15 cellular contexts compared by ENCODE assay signal in the genomic region with DNA sequence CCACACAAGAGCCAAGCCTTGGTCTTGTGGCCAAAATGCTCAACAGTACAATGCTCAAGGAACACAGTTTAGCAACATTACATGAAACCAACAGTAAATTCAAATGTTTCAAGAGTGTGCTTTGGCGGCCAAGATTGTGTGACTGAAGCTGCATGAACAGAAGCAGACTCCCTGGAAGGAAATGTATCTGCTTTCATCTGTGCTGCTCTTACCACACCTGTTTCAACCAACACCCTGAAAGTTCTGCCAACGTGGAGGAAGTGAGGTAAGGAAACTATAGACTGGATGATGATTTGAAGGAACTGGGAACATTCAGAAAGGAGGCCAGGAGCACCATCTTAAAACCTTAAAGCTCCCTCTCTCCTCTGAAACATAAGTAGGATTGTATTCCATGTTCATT. TPM values are rescaled to one million over a fixed set of nuclear protein-coding genes. Genes with fewer than 3 reads are reported as not detected.
DNase-seq lines count a peak whose midpoint lies in the region; ATAC-seq, FAIRE-seq and TF ChIP-seq lines count a peak whose summit lies in the region.
"Had no signal": no experiment of that assay in that cellular context is flagged by ENCODE, and none has a peak within 500 bp of the region (broad histone marks: within the 10 kb centered on the region; RNA-seq: fewer than 3 reads in every experiment).

No MANE protein-coding gene starts in this region.

- no peaks in the 10 kb centered on the region; the same call in 2 of the 3 replicates for H3K9me3 ChIP-seq in GM12878 (replicated peaks; ENCODE audit: control insufficient read depth, insufficient read depth, low read length)
- H3K9me3 ChIP-seq: lower lobe of right lung, prostate gland, thoracic aorta had no signal

- RAD21 ChIA-PET in GM12878 (lab: Charles Lee; ENCODE audit: unreplicated experiment), result interaction anchor here (1.5 kb wide), 1 partner anchor 43 kb away, joined by 4 read pairs; no protein-coding TSS in a partner anchor

- no peaks in the 10 kb centered on the region for H3K27me3 ChIP-seq in GM12878 (replicated peaks in 1 of 2; ENCODE audit: control insufficient read depth in 2 of 2, insufficient read depth in 2 of 2, low read length in 1 of 2)

- POLR2A ChIA-PET in GM12878 (lab: Charles Lee), result interaction anchor here (1.1 kb wide), 1 partner anchor 12 kb away, joined by 3 read pairs; no protein-coding TSS in a partner anchor

- H3K27ac ChIP-seq in GM12878 (ENCODE audit: control insufficient read depth, insufficient read depth), result peak overlapping the region; percentile 56
- H3K27ac ChIP-seq: lower lobe of right lung, prostate gland, thoracic aorta had no signal

- H3K79me2 ChIP-seq in GM12878 (ENCODE audit: control insufficient read depth, insufficient read depth, low read length), result peaks cover 34% of the 10 kb centered on the region

- DNase-seq in GM12878 (ENCODE audit: low read depth, low spot score) (peak; percentile 56), NOMO-1 treated with DMSO at 0.1 percent for 48 hours (lab: John Stamatoyannopoulos, UW; ENCODE audit: unreplicated experiment) (no peak), MV-4-11 (lab: John Stamatoyannopoulos, UW) (no peak), kidney glomerular epithelial cell (lab: John Stamatoyannopoulos, UW) (no peak)
- DNase-seq: DMS53; effector CD8-positive, alpha-beta T cell; H7; lower lobe of right lung; naive B cell had no signal

- TF ChIP-seq CTCF in GM12878 (IDR thresholded peaks at IDR 0.05 in 2 of 3, conservative IDR thresholded peaks at IDR 0.05 in 1 of 3; ENCODE audit: control insufficient read depth in 2 of 3, extremely low read depth in 1 of 3, insufficient read depth in 1 of 3, low read depth in 3 of 3, low read length in 3 of 3), result no peak

- SMC1A ChIA-PET in GM12878 (lab: Charles Lee; ENCODE audit: uncharacterized antibody, unreplicated experiment), result interaction anchor here (0.6 to 6.0 kb wide), 5 partner anchors 8 to 53 kb away, joined by 3 to 24 read pairs (median 4); no protein-coding TSS in a partner anchor

- H3K4me1 ChIP-seq in GM12878 (ENCODE audit: control insufficient read depth, insufficient read depth, low read length), result peaks cover 38% of the 10 kb centered on the region
- H3K4me1 ChIP-seq: prostate gland had no signal

- no peak overlapping the region for H3K9ac ChIP-seq in GM12878 (ENCODE audit: control insufficient read depth, insufficient read depth, low read length)

- no TSS peak for BruUV-seq in GM12878 (replicated peaks; lab: Mats Ljungman, UMichigan)

- FAIRE-seq in GM12878 (lab: Jason Lieb, UNC), result no peak

- H3K4me2 ChIP-seq in GM12878 (ENCODE audit: control insufficient read depth, insufficient read depth), result peak overlapping the region; percentile 53

- H4K20me1 ChIP-seq in GM12878 (ENCODE audit: control insufficient read depth, insufficient read depth), result no peaks in the 10 kb centered on the region

- no peak overlapping the region for H3K4me3 ChIP-seq in GM12878
- H3K4me3 ChIP-seq: lower lobe of right lung, prostate gland, thoracic aorta had no signal

- CTCF ChIA-PET in GM12878 (lab: Yijun Ruan, JAX), result no interaction called here

- no peak for TF ChIP-seq RAD21 in GM12878 (IDR thresholded peaks at IDR 0.05; ENCODE audit: insufficient read depth, low read depth, low read length)

- intact Hi-C loops in GM12878 (cut with micrococcal nuclease; ENCODE audit: unreplicated experiment), result no loop called here

- no peak for TF ChIP-seq POLR2A in GM12878 (IDR thresholded peaks at IDR 0.05; ENCODE audit: low read depth, low read length)

- no peaks in the 10 kb centered on the region for H3K36me3 ChIP-seq in GM12878 (ENCODE audit: control insufficient read depth in 2 of 2, insufficient read depth in 2 of 2, low read length in 1 of 2)
- H3K36me3 ChIP-seq: lower lobe of right lung, prostate gland, thoracic aorta had no signal

- no peak for TF ChIP-seq EP300 in GM12878 (IDR thresholded peaks at IDR 0.05; ENCODE audit: borderline replicate concordance in 1 of 2, control insufficient read depth in 1 of 2, low read depth in 2 of 2, low read length in 2 of 2)

- 3% methylated on average over 2 of the region's 2 CpGs for WGBS in GM12878 (ENCODE audit: insufficient coverage, insufficient replicate concordance, low lambda C conversion rate, missing lambda C conversion rate)

- in situ Hi-C loops in GM12878 (cut with MboI), result no loop called here

- ATAC-seq in GM18502 (IDR thresholded peaks at IDR 0.05; ENCODE audit: poor library complexity, unreplicated experiment) (peak; percentile 57), GM19452 (IDR thresholded peaks at IDR 0.05; ENCODE audit: unreplicated experiment) (peak; percentile 35), HG03095 (IDR thresholded peaks at IDR 0.05; ENCODE audit: unreplicated experiment) (peak; percentile 37), GM12878 (peak; percentile 59), HG02970 (IDR thresholded peaks at IDR 0.05; ENCODE audit: low FRiP score, unreplicated experiment) (no peak)
- ATAC-seq: lower lobe of right lung had no signal

- H2AFZ ChIP-seq in GM12878 (ENCODE audit: control insufficient read depth, low read depth, low read length), result no peak overlapping the region

TF ChIP-seq in GM12878, 131 proteins besides CTCF, POLR2A, EP300 and RAD21 (continues in another document):
- TF ChIP-seq, protein P1, sequence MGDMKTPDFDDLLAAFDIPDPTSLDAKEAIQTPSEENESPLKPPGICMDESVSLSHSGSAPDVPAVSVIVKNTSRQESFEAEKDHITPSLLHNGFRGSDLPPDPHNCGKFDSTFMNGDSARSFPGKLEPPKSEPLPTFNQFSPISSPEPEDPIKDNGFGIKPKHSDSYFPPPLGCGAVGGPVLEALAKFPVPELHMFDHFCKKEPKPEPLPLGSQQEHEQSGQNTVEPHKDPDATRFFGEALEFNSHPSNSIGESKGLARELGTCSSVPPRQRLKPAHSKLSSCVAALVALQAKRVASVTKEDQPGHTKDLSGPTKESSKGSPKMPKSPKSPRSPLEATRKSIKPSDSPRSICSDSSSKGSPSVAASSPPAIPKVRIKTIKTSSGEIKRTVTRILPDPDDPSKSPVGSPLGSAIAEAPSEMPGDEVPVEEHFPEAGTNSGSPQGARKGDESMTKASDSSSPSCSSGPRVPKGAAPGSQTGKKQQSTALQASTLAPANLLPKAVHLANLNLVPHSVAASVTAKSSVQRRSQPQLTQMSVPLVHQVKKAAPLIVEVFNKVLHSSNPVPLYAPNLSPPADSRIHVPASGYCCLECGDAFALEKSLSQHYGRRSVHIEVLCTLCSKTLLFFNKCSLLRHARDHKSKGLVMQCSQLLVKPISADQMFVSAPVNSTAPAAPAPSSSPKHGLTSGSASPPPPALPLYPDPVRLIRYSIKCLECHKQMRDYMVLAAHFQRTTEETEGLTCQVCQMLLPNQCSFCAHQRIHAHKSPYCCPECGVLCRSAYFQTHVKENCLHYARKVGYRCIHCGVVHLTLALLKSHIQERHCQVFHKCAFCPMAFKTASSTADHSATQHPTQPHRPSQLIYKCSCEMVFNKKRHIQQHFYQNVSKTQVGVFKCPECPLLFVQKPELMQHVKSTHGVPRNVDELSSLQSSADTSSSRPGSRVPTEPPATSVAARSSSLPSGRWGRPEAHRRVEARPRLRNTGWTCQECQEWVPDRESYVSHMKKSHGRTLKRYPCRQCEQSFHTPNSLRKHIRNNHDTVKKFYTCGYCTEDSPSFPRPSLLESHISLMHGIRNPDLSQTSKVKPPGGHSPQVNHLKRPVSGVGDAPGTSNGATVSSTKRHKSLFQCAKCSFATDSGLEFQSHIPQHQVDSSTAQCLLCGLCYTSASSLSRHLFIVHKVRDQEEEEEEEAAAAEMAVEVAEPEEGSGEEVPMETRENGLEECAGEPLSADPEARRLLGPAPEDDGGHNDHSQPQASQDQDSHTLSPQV (IDR thresholded peaks at IDR 0.05), result no peak
- TF ChIP-seq FOS (IDR thresholded peaks at IDR 0.05; ENCODE audit: borderline replicate concordance, extremely low read depth, insufficient read length), result no peak
- TF ChIP-seq, protein P2, sequence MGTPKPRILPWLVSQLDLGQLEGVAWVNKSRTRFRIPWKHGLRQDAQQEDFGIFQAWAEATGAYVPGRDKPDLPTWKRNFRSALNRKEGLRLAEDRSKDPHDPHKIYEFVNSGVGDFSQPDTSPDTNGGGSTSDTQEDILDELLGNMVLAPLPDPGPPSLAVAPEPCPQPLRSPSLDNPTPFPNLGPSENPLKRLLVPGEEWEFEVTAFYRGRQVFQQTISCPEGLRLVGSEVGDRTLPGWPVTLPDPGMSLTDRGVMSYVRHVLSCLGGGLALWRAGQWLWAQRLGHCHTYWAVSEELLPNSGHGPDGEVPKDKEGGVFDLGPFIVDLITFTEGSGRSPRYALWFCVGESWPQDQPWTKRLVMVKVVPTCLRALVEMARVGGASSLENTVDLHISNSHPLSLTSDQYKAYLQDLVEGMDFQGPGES (IDR thresholded peaks at IDR 0.05), result no peak
- TF ChIP-seq, protein P3, sequence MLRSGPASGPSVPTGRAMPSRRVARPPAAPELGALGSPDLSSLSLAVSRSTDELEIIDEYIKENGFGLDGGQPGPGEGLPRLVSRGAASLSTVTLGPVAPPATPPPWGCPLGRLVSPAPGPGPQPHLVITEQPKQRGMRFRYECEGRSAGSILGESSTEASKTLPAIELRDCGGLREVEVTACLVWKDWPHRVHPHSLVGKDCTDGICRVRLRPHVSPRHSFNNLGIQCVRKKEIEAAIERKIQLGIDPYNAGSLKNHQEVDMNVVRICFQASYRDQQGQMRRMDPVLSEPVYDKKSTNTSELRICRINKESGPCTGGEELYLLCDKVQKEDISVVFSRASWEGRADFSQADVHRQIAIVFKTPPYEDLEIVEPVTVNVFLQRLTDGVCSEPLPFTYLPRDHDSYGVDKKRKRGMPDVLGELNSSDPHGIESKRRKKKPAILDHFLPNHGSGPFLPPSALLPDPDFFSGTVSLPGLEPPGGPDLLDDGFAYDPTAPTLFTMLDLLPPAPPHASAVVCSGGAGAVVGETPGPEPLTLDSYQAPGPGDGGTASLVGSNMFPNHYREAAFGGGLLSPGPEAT (IDR thresholded peaks at IDR 0.05; ENCODE audit: low read depth), result no peak

RNA-seq across cellular contexts. Expression of a gene that starts 55.7 kb away (rescaled TPM):
- total RNA-seq in GM12878 (2013; cell fraction: nucleolus; rRNA removed), result 21.2 and 21.5 TPM in 2 replicates
- total RNA-seq in GM12878 (2014; rRNA removed), result 19.6 and 21.5 TPM in 2 replicates
- 15.3 and 16.0 TPM in 2 replicates for total RNA-seq in GM12878 (2014; rRNA removed; fragmentation: Illumina TruSeq; extraction: Trizol)
- total RNA-seq in GM12878 (2021), result 16.1 and 16.6 TPM in 2 replicates
- polyA plus RNA-seq in GM12878 (2011; ENCODE audit: low read depth), result 5.7 TPM
- polyA plus RNA-seq in GM12878 (2011; rRNA removed), result 11.0 and 11.6 TPM in 2 replicates
- 8.3 and 9.8 TPM in 2 replicates for polyA plus RNA-seq in GM12878 (2011; cell fraction: cytosol; rRNA removed)
- 6.7 and 6.8 TPM in 2 replicates for polyA plus RNA-seq in GM12878 (2011; cell fraction: nucleus; rRNA removed)
- 7.1 and 8.3 TPM in 2 replicates for polyA plus RNA-seq in GM12878 (2012)
- polyA plus RNA-seq in GM12878 (2014; fragmentation: Illumina TruSeq; extraction: Trizol), result 12.1 and 12.7 TPM in 2 replicates
- polyA plus RNA-seq in GM12878 (2014; fragmentation: Nextera tagmentation; extraction: Ambion mirVana), result 10 to 100 TPM in 1 of 2 experiments, 1 to 10 TPM in 1; 7.9 to 21.2 TPM
- polyA plus RNA-seq in GM12878 (2014; rRNA removed), result 8.7 and 9.0 TPM in 2 replicates
- 10 to 100 TPM; 15.4 to 15.9 TPM for polyA plus RNA-seq in GM12878 (2016; fragmentation: Nextera tagmentation; extraction: Ambion mirVana)
- polyA minus RNA-seq in GM12878 (2011; rRNA and poly(A)+ RNA removed), result 19.7 and 20.8 TPM in 2 replicates
- 4.5 and 6.0 TPM in 2 replicates for polyA minus RNA-seq in GM12878 (2011; cell fraction: cytosol; rRNA and poly(A)+ RNA removed)
- 7.9 and 11.9 TPM in 2 replicates for polyA minus RNA-seq in GM12878 (2011; cell fraction: nucleus; rRNA and poly(A)+ RNA removed)
